1 cellular context compared by ENCODE assay signal in genomic region chr7:158818325-158819213, GRCh38.
A peak's percentile ranks its signal among the peaks of the same experiment; 100 is the strongest.
TF ChIP-seq lines count a peak whose summit lies in the region.

No MANE protein-coding gene starts in this region.

TF ChIP-seq in IMR-90, 13 proteins besides CTCF, POLR2A, EP300 and RAD21 (continued from another document):
- TF ChIP-seq, protein P1, sequence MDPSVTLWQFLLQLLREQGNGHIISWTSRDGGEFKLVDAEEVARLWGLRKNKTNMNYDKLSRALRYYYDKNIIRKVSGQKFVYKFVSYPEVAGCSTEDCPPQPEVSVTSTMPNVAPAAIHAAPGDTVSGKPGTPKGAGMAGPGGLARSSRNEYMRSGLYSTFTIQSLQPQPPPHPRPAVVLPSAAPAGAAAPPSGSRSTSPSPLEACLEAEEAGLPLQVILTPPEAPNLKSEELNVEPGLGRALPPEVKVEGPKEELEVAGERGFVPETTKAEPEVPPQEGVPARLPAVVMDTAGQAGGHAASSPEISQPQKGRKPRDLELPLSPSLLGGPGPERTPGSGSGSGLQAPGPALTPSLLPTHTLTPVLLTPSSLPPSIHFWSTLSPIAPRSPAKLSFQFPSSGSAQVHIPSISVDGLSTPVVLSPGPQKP (IDR thresholded peaks at IDR 0.05; ENCODE audit: borderline replicate concordance, low read depth, low read length), result no peak
- TF ChIP-seq RCOR1 (IDR thresholded peaks at IDR 0.05; ENCODE audit: insufficient replicate concordance, low read length) (peak; percentile 96), CEBPB (IDR thresholded peaks at IDR 0.05; ENCODE audit: low read depth, low read length) (peak; percentile 73), FOS (IDR thresholded peaks at IDR 0.05; ENCODE audit: low read depth, low read length) (peak; percentile 74), MAZ (IDR thresholded peaks at IDR 0.05; ENCODE audit: borderline replicate concordance, low read depth, low read length) (peak; percentile 30; the same call in 1 of the 2 replicates), MXI1 (IDR thresholded peaks at IDR 0.05; ENCODE audit: borderline replicate concordance, low read depth, low read length) (peak; percentile 47; the same call in 1 of the 2 replicates), NFE2L2 (IDR thresholded peaks at IDR 0.05; ENCODE audit: low read depth, low read length) (no peak), SMC3 (IDR thresholded peaks at IDR 0.05; ENCODE audit: low read depth, low read length) (0 out of 2 replicates have a peak, but pooled peaks have one; percentile 6), RFX5 (IDR thresholded peaks at IDR 0.05; ENCODE audit: low read depth, low read length) (no peak), MAFK (IDR thresholded peaks at IDR 0.05; ENCODE audit: low read depth, low read length) (peak; percentile 35; the same call in 1 of the 2 replicates), BHLHE40 (IDR thresholded peaks at IDR 0.05; ENCODE audit: low read depth, low read length) (peak; percentile 76)
